11 cellular contexts compared by ENCODE assay signal in genomic region chr17:1089915-1090314, GRCh38.
DNase-seq lines count a peak whose midpoint lies in the region; ATAC-seq and TF ChIP-seq lines count a peak whose summit lies in the region.
"Had no signal": no experiment of that assay in that cellular context is flagged by ENCODE, and none has a peak within 500 bp of the region (broad histone marks: within the 10 kb centered on the region; RNA-seq: fewer than 3 reads in every experiment).

No MANE protein-coding gene starts in this region.

- TF ChIP-seq CTCF in heart right ventricle (IDR thresholded peaks at IDR 0.05) (no peak), esophagus muscularis mucosa (IDR thresholded peaks at IDR 0.05) (no peak)

- H3K4me3 ChIP-seq in heart right ventricle (no peak overlapping the region), esophagus muscularis mucosa (no peak overlapping the region), neuronal stem cell (ENCODE audit: low read length in 2 of 2) (no peak overlapping the region)
- H3K4me3 ChIP-seq: MG63 had no signal

- H3K36me3 ChIP-seq in heart right ventricle: peaks cover 0 to 87% (median 19%) of the 10 kb centered on the region in 9 donors
- H3K36me3 ChIP-seq in esophagus muscularis mucosa: peaks cover 17 to 62% (median 52%) of the 10 kb centered on the region in 4 donors
- peaks cover 9 to 56% of the 10 kb centered on the region in 2 donors for H3K36me3 ChIP-seq in neuronal stem cell (replicated peaks in 1 of 2; ENCODE audit: control insufficient read depth in 2 of 2, insufficient read depth in 2 of 2, low read length in 2 of 2)
- H3K36me3 ChIP-seq: MG63 had no signal

- no peak overlapping the region for H2BK12ac ChIP-seq in neuronal stem cell (ENCODE audit: low read length)

- no peak for DNase-seq in heart right ventricle
- DNase-seq in cardiac septum (ENCODE audit: low spot score): no peak
- no peak for DNase-seq in esophagus muscularis mucosa (ENCODE audit: extremely low spot score)
- no peak for DNase-seq in neuronal stem cell (ENCODE audit: low spot score)
- DNase-seq in epidermal melanocyte (ENCODE audit: insufficient read length, low spot score): no peak
- no peak for DNase-seq in germinal center (ENCODE audit: low spot score)
- DNase-seq: activated B cell treated with CpG ODN at 0.5 μM for 24 hours, MG63, NCI-H524 had no signal

- no peak for ATAC-seq in heart right ventricle
- no peak for ATAC-seq in HG03520 (IDR thresholded peaks at IDR 0.05; ENCODE audit: unreplicated experiment)
- ATAC-seq in GM19463 (IDR thresholded peaks at IDR 0.05; ENCODE audit: unreplicated experiment): no peak

- H3K27ac ChIP-seq in heart right ventricle: peak overlapping the region in 9 of 10 donors; percentile 54 to 91 (median 78)
- H3K27ac ChIP-seq in esophagus muscularis mucosa (replicated peaks in 1 of 4): peak overlapping the region; percentile 60 to 82 (median 80)
- H3K27ac ChIP-seq in neuronal stem cell (replicated peaks; ENCODE audit: low read length): no peak overlapping the region

- H3K4me1 ChIP-seq in heart right ventricle (peaks cover 3 to 61% (median 38%) of the 10 kb centered on the region in 9 donors), esophagus muscularis mucosa (peaks cover 40 to 45% (median 40%) of the 10 kb centered on the region in 4 donors), neuronal stem cell (ENCODE audit: control insufficient read depth in 2 of 2, insufficient read depth in 1 of 2, low read depth in 1 of 2, low read length in 2 of 2) (peaks cover 0 to 3% of the 10 kb centered on the region in 2 donors)

- H3K14ac ChIP-seq in neuronal stem cell (ENCODE audit: low read length): no peak overlapping the region

- no peak overlapping the region for H2BK15ac ChIP-seq in neuronal stem cell (ENCODE audit: low read length)

- intact Hi-C loops in heart right ventricle (cut with DNase I): no loop called here
- intact Hi-C loops in cardiac septum (cut with DNase I): no loop called here
- intact Hi-C loops in esophagus muscularis mucosa (cut with DNase I): no loop called here

- H3K4ac ChIP-seq in neuronal stem cell (ENCODE audit: low read length): no peak overlapping the region

- H3K23ac ChIP-seq in neuronal stem cell (ENCODE audit: low read depth, low read length, poor library complexity): peak overlapping the region; percentile 31

- H2AFZ ChIP-seq in neuronal stem cell (ENCODE audit: low read length): no peak overlapping the region

- H4K91ac ChIP-seq in neuronal stem cell (ENCODE audit: low read depth, low read length, poor library complexity): no peak overlapping the region

- TF ChIP-seq POLR2A in esophagus muscularis mucosa (IDR thresholded peaks at IDR 0.05; ENCODE audit: low read depth): no peak

- no peak overlapping the region for H3K18ac ChIP-seq in neuronal stem cell (ENCODE audit: low read length)

- peaks cover 7% of the 10 kb centered on the region for H3K79me1 ChIP-seq in neuronal stem cell (ENCODE audit: low read depth, low read length)

- no peak overlapping the region for H4K8ac ChIP-seq in neuronal stem cell (ENCODE audit: low read depth, low read length)

- H2BK5ac ChIP-seq in neuronal stem cell (ENCODE audit: low read length): peak overlapping the region; percentile 53

- H2BK120ac ChIP-seq in neuronal stem cell (ENCODE audit: low read depth, low read length): no peak overlapping the region

- no peak overlapping the region for H2AK5ac ChIP-seq in neuronal stem cell (ENCODE audit: low read depth, low read length)

- no peak for TF ChIP-seq EP300 in esophagus muscularis mucosa (IDR thresholded peaks at IDR 0.05)

- no peak overlapping the region for H3K4me2 ChIP-seq in neuronal stem cell (ENCODE audit: insufficient read depth, low read length, poor library complexity, severe bottlenecking)

- H3K9ac ChIP-seq in neuronal stem cell (ENCODE audit: low read depth, low read length, poor library complexity): no peak overlapping the region

- H3K27me3 ChIP-seq in heart right ventricle (no peaks in the 10 kb centered on the region), esophagus muscularis mucosa (no peaks in the 10 kb centered on the region), neuronal stem cell (ENCODE audit: control insufficient read depth in 3 of 3, insufficient read depth in 3 of 3, low read depth in 1 of 3, low read length in 3 of 3) (no peaks in the 10 kb centered on the region)
- H3K27me3 ChIP-seq: MG63 had no signal

- 59 to 60% methylated on average over 13 of the region's 13 CpGs for WGBS in heart right ventricle, 2 donors
- 61% methylated on average over 13 of the region's 13 CpGs for WGBS in esophagus muscularis mucosa
- no CpG with 5 or more reads among the region's 13 CpGs for WGBS in neuronal stem cell (ENCODE audit: extremely low coverage in 2 of 2, insufficient read length in 2 of 2, insufficient replicate concordance in 1 of 2), 2 donors

- H3K9me3 ChIP-seq in heart right ventricle (no peaks in the 10 kb centered on the region), esophagus muscularis mucosa (no peaks in the 10 kb centered on the region), neuronal stem cell (replicated peaks in 1 of 2; ENCODE audit: control insufficient read depth in 2 of 2, insufficient read depth in 1 of 2, low read depth in 1 of 2, low read length in 2 of 2) (peaks cover 0 to 2% of the 10 kb centered on the region in 2 donors)
- H3K9me3 ChIP-seq: MG63 had no signal
